ENCODE assay signal across 1 cellular context in the genomic region with DNA sequence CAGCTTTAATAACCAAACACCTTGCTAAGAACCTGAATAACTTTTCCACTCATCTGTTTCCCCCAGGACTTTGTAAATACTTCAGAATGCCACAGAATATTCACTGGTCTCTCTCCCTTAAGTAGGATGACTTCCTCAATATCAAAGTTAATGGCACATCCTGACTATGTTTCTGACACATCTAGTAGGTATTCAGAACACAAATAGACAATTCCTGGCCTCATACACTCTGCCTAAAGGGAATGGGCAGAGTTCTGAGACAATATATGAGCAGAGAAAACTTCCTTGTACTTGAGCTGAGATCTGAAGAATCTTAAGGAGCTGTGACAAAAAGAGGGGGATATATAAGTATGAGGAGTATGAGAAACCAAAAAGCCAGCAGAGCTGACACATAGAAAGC.
TF ChIP-seq lines count a peak whose summit lies in the region.

No MANE protein-coding gene starts in this region.

TF ChIP-seq in endothelial cell of umbilical vein, 7 proteins besides CTCF, POLR2A, EP300 and RAD21:
- TF ChIP-seq, protein P1, sequence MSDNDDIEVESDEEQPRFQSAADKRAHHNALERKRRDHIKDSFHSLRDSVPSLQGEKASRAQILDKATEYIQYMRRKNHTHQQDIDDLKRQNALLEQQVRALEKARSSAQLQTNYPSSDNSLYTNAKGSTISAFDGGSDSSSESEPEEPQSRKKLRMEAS (IDR thresholded peaks at IDR 0.05; ENCODE audit: insufficient read depth, insufficient read length): no peak
- TF ChIP-seq JUN (IDR thresholded peaks at IDR 0.05; ENCODE audit: borderline replicate concordance, insufficient read depth, insufficient read length, low read depth) (no peak), FOS (IDR thresholded peaks at IDR 0.05; ENCODE audit: borderline replicate concordance, insufficient read depth, low read length) (no peak), GATA2 (IDR thresholded peaks at IDR 0.05; ENCODE audit: insufficient read depth, insufficient read length, low read depth, low read length) (no peak), MYC (IDR thresholded peaks at IDR 0.05; ENCODE audit: low read depth, low read length) (no peak), POLR2AphosphoS5 (IDR thresholded peaks at IDR 0.05; ENCODE audit: insufficient read depth, low read depth, low read length) (peak; percentile 19)
